In the genomic region with DNA sequence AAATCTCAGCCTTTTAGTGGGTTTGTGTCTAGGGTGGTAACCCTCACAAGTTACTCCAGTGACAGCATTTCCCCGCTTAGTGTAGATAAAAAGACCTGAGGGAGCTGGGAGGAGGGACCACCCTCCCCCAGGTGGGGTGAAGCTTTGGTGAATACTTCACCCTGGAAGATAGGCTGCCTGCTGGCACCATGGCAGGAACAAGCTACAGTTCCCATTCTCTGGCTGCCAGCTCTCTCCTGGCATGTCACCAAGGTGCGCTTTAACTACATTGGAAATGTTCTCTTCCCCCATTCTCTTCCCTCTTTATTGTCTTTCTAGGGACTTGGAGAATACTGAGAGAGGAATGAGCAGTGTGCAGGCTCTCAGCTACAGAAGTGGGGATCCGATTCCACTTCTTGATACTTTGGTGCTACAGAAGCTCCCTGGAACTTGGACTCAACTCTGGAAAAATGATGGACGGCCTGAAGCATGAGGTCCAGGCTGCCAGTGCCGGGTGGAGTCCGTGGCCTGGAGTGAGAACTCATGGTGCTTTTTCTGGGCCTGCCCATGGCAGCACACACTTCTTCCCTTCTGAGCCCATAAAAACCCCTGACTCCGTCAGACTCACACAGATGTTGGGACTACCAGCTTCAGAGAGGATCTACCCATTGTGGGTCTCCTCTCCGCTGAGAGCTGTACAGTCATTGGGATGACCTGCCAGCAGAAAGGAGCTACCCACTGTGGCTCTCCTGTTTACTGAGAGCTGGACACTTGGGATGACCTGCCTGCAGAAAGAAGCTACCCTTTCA, we compare ENCODE assay signal across 27 cellular contexts.
DNase-seq lines count a peak whose midpoint lies in the region; ATAC-seq, FAIRE-seq and TF ChIP-seq lines count a peak whose summit lies in the region.
"Had no signal": no experiment of that assay in that cellular context is flagged by ENCODE, and none has a peak within 500 bp of the region (broad histone marks: within the 10 kb centered on the region; RNA-seq: fewer than 3 reads in every experiment).

No MANE protein-coding gene starts in this region.

- ATAC-seq in Right ventricle myocardium superior (ENCODE audit: poor library complexity) (peak; percentile 65), upper lobe of right lung (peak; percentile 8)
- ATAC-seq: A549, GM12878 had no signal

- H3K27me3 ChIP-seq in upper lobe of right lung (no peaks in the 10 kb centered on the region), small intestine (ENCODE audit: control insufficient read depth in 2 of 2, insufficient read depth in 2 of 2, low read length in 2 of 2) (no peaks in the 10 kb centered on the region)
- H3K27me3 ChIP-seq: BE2C; BLaER1 treated with 17β-estradiol and CSF1 and Interleukin-3, amounts not matched to agents 10 nM and 100 nM had no signal

- no peaks in the 10 kb centered on the region for H3K4me1 ChIP-seq in upper lobe of right lung
- no peaks in the 10 kb centered on the region for H3K4me1 ChIP-seq in small intestine (ENCODE audit: control insufficient read depth in 2 of 2, insufficient read depth in 1 of 2, low read depth in 1 of 2, low read length in 1 of 2)
- H3K4me1 ChIP-seq: A549, BE2C, HAP-1 had no signal

- no peak for TF ChIP-seq CTCF in upper lobe of right lung (IDR thresholded peaks at IDR 0.05)

- H3K27ac ChIP-seq in upper lobe of right lung (no peak overlapping the region), small intestine (ENCODE audit: low read depth in 1 of 2, low read length in 1 of 2) (no peak overlapping the region)
- H3K27ac ChIP-seq: A549; BLaER1 treated with 17β-estradiol and CSF1 and Interleukin-3, amounts not matched to agents 10 nM and 100 nM had no signal

- H3K9me3 ChIP-seq in upper lobe of right lung (no peaks in the 10 kb centered on the region), small intestine (ENCODE audit: control insufficient read depth, low read depth) (no peaks in the 10 kb centered on the region)
- H3K9me3 ChIP-seq: BE2C, HAP-1 had no signal

- WGBS in small intestine, 3 donors = 86 to 87% (median 87%) methylated on average over 8 of the region's 8 CpGs

- H3K36me3 ChIP-seq in upper lobe of right lung (no peaks in the 10 kb centered on the region), small intestine (ENCODE audit: control insufficient read depth in 2 of 2, insufficient read depth in 2 of 2, low read length in 2 of 2) (no peaks in the 10 kb centered on the region)
- H3K36me3 ChIP-seq: BE2C; BLaER1 treated with 17β-estradiol and CSF1 and Interleukin-3, amounts not matched to agents 10 nM and 100 nM; HAP-1 had no signal

- peak; percentile 37 for DNase-seq in activated CD8-positive, alpha-beta memory T cell treated with anti-CD3 and anti-CD28 coated beads for 24 hours
- no peak for DNase-seq in activated CD8-positive, alpha-beta memory T cell treated with anti-CD3 and anti-CD28 coated beads, Interleukin-2, amount 50 U/mL, for 48 hours
- no peak for DNase-seq in Right ventricle myocardium superior
- DNase-seq in cardiac septum (ENCODE audit: low spot score) = no peak
- peak; percentile 37 for DNase-seq in islet precursor cell
- DNase-seq in upper lobe of right lung = no peak
- DNase-seq in small intestine = no peak
- DNase-seq in OCI-M1 (lab: John Stamatoyannopoulos, UW) = no peak
- DNase-seq: 8988T; ACHN; AML-193; BE2C; CD4-positive, alpha-beta T cell; CD8-positive, alpha-beta memory T cell; DMS 273 treated with DMSO at 0.1 percent for 48 hours; DMS79; EL; GDM1; GOT3; HFFc6 had no signal

- H3K4me3 ChIP-seq in upper lobe of right lung (no peak overlapping the region), small intestine (ENCODE audit: low read depth in 1 of 2, low read length in 2 of 2) (no peak overlapping the region)
- H3K4me3 ChIP-seq: A549; BLaER1 treated with 17β-estradiol and CSF1 and Interleukin-3, amounts not matched to agents 10 nM and 100 nM; GM12878; HAP-1 had no signal

- no peak for FAIRE-seq in small intestine (lab: Jason Lieb, UNC)
- FAIRE-seq: D721Med, GM12878, GM18507, H54 had no signal

- intact Hi-C loops in Right ventricle myocardium superior (cut with DNase I) (no loop called here), cardiac septum (cut with DNase I) (no loop called here), upper lobe of right lung (cut with DNase I) (no loop called here)

Comparison
In these comparisons a context has a peak if more than half of its experiments do, and no peak if none do; other contexts are left out.
1. DNase-seq: peak in activated CD8-positive, alpha-beta memory T cell treated with anti-CD3 and anti-CD28 coated beads for 24 hours (single experiment) and islet precursor cell (single experiment); none in activated CD8-positive, alpha-beta memory T cell treated with anti-CD3 and anti-CD28 coated beads, Interleukin-2, amount 50 U/mL, for 48 hours (single experiment), Right ventricle myocardium superior (single experiment), cardiac septum (single experiment), upper lobe of right lung (single experiment), small intestine (single experiment) and OCI-M1 (single experiment).